ENCODE assay signal across 10 cellular contexts in the genomic region with DNA sequence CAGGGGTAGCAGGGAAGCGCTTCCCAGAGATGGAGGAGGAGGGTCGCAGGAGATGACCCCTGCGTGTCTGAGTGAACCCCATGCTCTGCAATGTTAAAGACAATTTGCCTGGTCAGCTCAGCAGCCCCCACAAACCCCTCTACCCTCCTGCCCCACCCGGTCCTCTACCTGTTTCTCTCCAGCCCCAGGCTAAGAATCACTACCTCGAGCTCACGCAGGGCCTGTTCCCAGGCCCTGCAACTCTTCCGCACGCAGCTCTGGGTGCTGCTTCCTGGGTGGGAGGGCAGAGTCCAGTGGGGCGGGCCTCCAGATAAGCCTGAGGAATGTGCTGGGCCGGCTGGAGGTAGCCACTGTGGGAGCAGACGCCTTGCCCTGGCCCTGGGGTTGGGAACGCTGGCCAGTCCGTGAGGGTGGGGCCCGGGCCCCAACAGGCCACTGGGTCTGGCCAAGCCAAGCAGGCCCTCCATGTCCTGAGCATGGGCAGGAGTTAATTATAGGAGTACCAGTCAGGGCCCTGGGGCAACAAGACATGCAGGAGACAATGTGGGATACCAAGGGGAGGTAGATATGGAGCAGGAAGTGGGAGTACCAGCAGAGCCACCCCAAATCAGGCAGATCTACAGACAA. TPM values are rescaled to one million over a fixed set of nuclear protein-coding genes. Genes with fewer than 3 reads are reported as not detected.
DNase-seq lines count a peak whose midpoint lies in the region; ATAC-seq and TF ChIP-seq lines count a peak whose summit lies in the region.
"Had no signal": no experiment of that assay in that cellular context is flagged by ENCODE, and none has a peak within 500 bp of the region (broad histone marks: within the 10 kb centered on the region; RNA-seq: fewer than 3 reads in every experiment).

No MANE protein-coding gene starts in this region.

- no peak overlapping the region for H2BK5ac ChIP-seq in H9 (ENCODE audit: insufficient read length, low read length)

- H2BK120ac ChIP-seq in H9 (ENCODE audit: low read depth, low read length, poor library complexity, severe bottlenecking): no peak overlapping the region

- no peak for ATAC-seq in GM19023 (IDR thresholded peaks at IDR 0.05; ENCODE audit: unreplicated experiment)
- no peak for ATAC-seq in HG03135 (IDR thresholded peaks at IDR 0.05; ENCODE audit: unreplicated experiment)
- ATAC-seq in GM21786 (IDR thresholded peaks at IDR 0.05; ENCODE audit: unreplicated experiment): no peak

- H3K27me3 ChIP-seq in H9 (ENCODE audit: insufficient read depth, low read length) (no peaks in the 10 kb centered on the region), subcutaneous abdominal adipose tissue (ENCODE audit: control insufficient read depth in 5 of 5, insufficient read depth in 4 of 5, low read length in 5 of 5) (peaks cover 0 to 15% (median 9%) of the 10 kb centered on the region in 5 donors)

- no peak overlapping the region for H2BK15ac ChIP-seq in H9 (ENCODE audit: low read depth, low read length)

- H3K27ac Mint-ChIP-seq in H9: peak overlapping the region in 1 of 3 experiments; percentile 95; a peak in 2 of 7 replicates
- H3K27ac Mint-ChIP-seq in chondrocyte (ENCODE audit: unreplicated experiment): peak overlapping the region; percentile 68
- H3K27ac Mint-ChIP-seq: activated naive CD4-positive, alpha-beta T cell treated with anti-CD3 and anti-CD28 coated beads, Interleukin-2, amount 10 ng/mL, durations not matched to agents 7 days and 5 days had no signal

- no peak overlapping the region for H3K4ac ChIP-seq in H9 (ENCODE audit: low read depth, low read length)

- no peak overlapping the region for H3T11ph ChIP-seq in H9 (ENCODE audit: low read length)

- H3K56ac ChIP-seq in H9 (ENCODE audit: insufficient read length, low read depth, low read length): no peak overlapping the region

- H3K4me1 ChIP-seq in H9 (ENCODE audit: insufficient read depth, low read length) (peaks cover 3% of the 10 kb centered on the region; the same call in 1 of the 2 replicates), subcutaneous abdominal adipose tissue (ENCODE audit: control insufficient read depth in 5 of 5, insufficient read depth in 5 of 5, low read length in 5 of 5) (peaks cover 4 to 62% (median 30%) of the 10 kb centered on the region in 5 donors)

- H3K14ac ChIP-seq in H9 (ENCODE audit: insufficient read depth, low read length): no peak overlapping the region

- H2BK12ac ChIP-seq in H9 (ENCODE audit: insufficient read length, low read depth, low read length): no peak overlapping the region

- H3K18ac ChIP-seq in H9 (ENCODE audit: insufficient read length, low read depth, low read length): no peak overlapping the region

- H2AK5ac ChIP-seq in H9 (ENCODE audit: insufficient read length, low read length): no peak overlapping the region

- H3K4me3 ChIP-seq in subcutaneous abdominal adipose tissue (ENCODE audit: low read depth in 1 of 5, low read length in 5 of 5): peak overlapping the region; percentile 50 to 63 (median 58)

- H3K27ac ChIP-seq in H9 (ENCODE audit: insufficient read length, low read depth, low read length) (no peak overlapping the region), subcutaneous abdominal adipose tissue (ENCODE audit: low read depth, low read length) (no peak overlapping the region)

- H4K91ac ChIP-seq in H9 (ENCODE audit: insufficient read length, low read depth, low read length): no peak overlapping the region

- DNase-seq in H9 (no peak), chondrocyte (ENCODE audit: low spot score) (no peak), left kidney (ENCODE audit: low read depth, low spot score) (peak; percentile 29), NCI-H510A (lab: John Stamatoyannopoulos, UW) (no peak)
- DNase-seq: activated naive CD4-positive, alpha-beta T cell treated with anti-CD3 and anti-CD28 coated beads, Interleukin-2, amount 10 ng/mL, durations not matched to agents 7 days and 5 days; naive B cell had no signal

- no peak overlapping the region for H4K8ac ChIP-seq in H9 (replicated peaks; ENCODE audit: insufficient read length, low read depth, low read length)

- WGBS in H9 (ENCODE audit: extremely low coverage, insufficient read length, low lambda C conversion rate): no CpG with 5 or more reads among the region's 14 CpGs

- H2AFZ ChIP-seq in H9 (ENCODE audit: low read length): no peak overlapping the region

- no peak overlapping the region for H3K9ac ChIP-seq in H9 (ENCODE audit: extremely low read depth, insufficient read length, low read length)
- peak overlapping the region in 2 of 5 donors; percentile 43 to 65 for H3K9ac ChIP-seq in subcutaneous abdominal adipose tissue (ENCODE audit: low read length in 5 of 5)

- peaks cover 9% of the 10 kb centered on the region for H3K23me2 ChIP-seq in H9 (ENCODE audit: insufficient read length, low read depth, low read length, poor library complexity, severe bottlenecking)

- H3K9me3 Mint-ChIP-seq in H9: no peaks in the 10 kb centered on the region
- no peaks in the 10 kb centered on the region for H3K9me3 Mint-ChIP-seq in chondrocyte (ENCODE audit: low read depth)
- H3K9me3 Mint-ChIP-seq: activated naive CD4-positive, alpha-beta T cell treated with anti-CD3 and anti-CD28 coated beads, Interleukin-2, amount 10 ng/mL, durations not matched to agents 7 days and 5 days; naive B cell had no signal

- H3K4me1 Mint-ChIP-seq in H9 (peaks cover 24 to 57% of the 10 kb centered on the region in 2 experiments), chondrocyte (ENCODE audit: low read depth) (peaks cover 36% of the 10 kb centered on the region)

- H4K20me1 ChIP-seq in H9 (ENCODE audit: control insufficient read depth, insufficient read depth, insufficient read length): no peaks in the 10 kb centered on the region

- peaks cover 0 to 2% (median 0%) of the 10 kb centered on the region in 5 donors for H3K36me3 ChIP-seq in subcutaneous abdominal adipose tissue (ENCODE audit: control insufficient read depth in 5 of 5, insufficient read depth in 5 of 5, low read length in 5 of 5)

- no peak overlapping the region for H3K23ac ChIP-seq in H9 (ENCODE audit: insufficient read length, low read depth, low read length)

- no peaks in the 10 kb centered on the region for H3K79me2 ChIP-seq in H9 (ENCODE audit: insufficient read depth, low read length)

- TF ChIP-seq CTCF in H9 (conservative IDR thresholded peaks at IDR 0.05) (no peak), chondrocyte (IDR thresholded peaks at IDR 0.05) (no peak)

- H3K36me3 Mint-ChIP-seq in H9 (ENCODE audit: insufficient read depth in 1 of 3, low read depth in 3 of 3) (peaks cover 0 to 4% (median 2%) of the 10 kb centered on the region in 3 experiments; a peak in 4 of 7 replicates), chondrocyte (ENCODE audit: low read depth) (no peaks in the 10 kb centered on the region)
- H3K36me3 Mint-ChIP-seq: activated naive CD4-positive, alpha-beta T cell treated with anti-CD3 and anti-CD28 coated beads, Interleukin-2, amount 10 ng/mL, durations not matched to agents 7 days and 5 days; naive B cell had no signal

- no peak overlapping the region for H4K5ac ChIP-seq in H9 (ENCODE audit: insufficient read length, low read depth, low read length)

- peaks cover under 1% of the 10 kb centered on the region for H3K79me1 ChIP-seq in H9 (ENCODE audit: insufficient read depth, low read depth, low read length, poor library complexity, severe bottlenecking)

- peak overlapping the region; percentile 75 to 86; a peak in 4 of 5 replicates for H3K4me3 Mint-ChIP-seq in H9
- peak overlapping the region; percentile 83 for H3K4me3 Mint-ChIP-seq in chondrocyte (ENCODE audit: unreplicated experiment)
- H3K4me3 Mint-ChIP-seq: activated naive CD4-positive, alpha-beta T cell treated with anti-CD3 and anti-CD28 coated beads, Interleukin-2, amount 10 ng/mL, durations not matched to agents 7 days and 5 days had no signal

- H3K9me3 ChIP-seq in H9 (ENCODE audit: control insufficient read depth, low read depth, low read length) (no peaks in the 10 kb centered on the region), subcutaneous abdominal adipose tissue (ENCODE audit: control insufficient read depth in 5 of 5, low read length in 5 of 5) (no peaks in the 10 kb centered on the region)

- H3K27me3 Mint-ChIP-seq in H9 (ENCODE audit: low read depth) (peaks cover 25% of the 10 kb centered on the region), chondrocyte (ENCODE audit: low read depth) (no peaks in the 10 kb centered on the region)

- no peak overlapping the region for H2BK20ac ChIP-seq in H9 (ENCODE audit: low read depth, low read length, poor library complexity, severe bottlenecking)

- peak overlapping the region; percentile 77 for H3K4me2 ChIP-seq in H9 (ENCODE audit: insufficient read depth, insufficient read length, low read length)

RNA-seq across cellular contexts. Expression of a gene that starts 6.1 kb away (rescaled TPM):
- total RNA-seq in H9 (2021) (13.1 and 13.2 TPM in 2 replicates), chondrocyte (23.7 to 28.5 TPM (median 26.4 TPM) in 3 replicates)

RNA-seq across cellular contexts. Expression of a gene that starts 17.8 kb away (rescaled TPM):
- total RNA-seq in H9 (2021) (85.6 and 86.0 TPM in 2 replicates), chondrocyte (38.6 to 53.0 TPM (median 44.8 TPM) in 3 replicates)

RNA-seq across cellular contexts. Expression of a gene that starts 33.0 kb away (rescaled TPM):
- total RNA-seq in H9 (2021): 31.7 and 32.9 TPM in 2 replicates
- 30.9 to 40.8 TPM (median 31.6 TPM) in 3 replicates for total RNA-seq in chondrocyte

RNA-seq across cellular contexts. Expression of a gene that starts 33.1 kb away (rescaled TPM):
- total RNA-seq in H9 (2021): 82.8 and 85.3 TPM in 2 replicates
- total RNA-seq in chondrocyte: 43.3 to 48.9 TPM (median 46.8 TPM) in 3 replicates

RNA-seq across cellular contexts. Expression of a gene that starts 56.1 kb away (rescaled TPM):
- 6.6 and 8.2 TPM in 2 replicates for total RNA-seq in H9 (2021)
- total RNA-seq in chondrocyte: 20.9 to 27.2 TPM (median 22.4 TPM) in 3 replicates
